Comparison of ENCODE assay signal across 8 cellular contexts in genomic region chr22:31951201-31952093, GRCh38. TPM values are rescaled to one million over a fixed set of nuclear protein-coding genes. Genes with fewer than 3 reads are reported as not detected.
DNase-seq lines count a peak whose midpoint lies in the region; ATAC-seq, FAIRE-seq and TF ChIP-seq lines count a peak whose summit lies in the region.

No MANE protein-coding gene starts in this region.

- H3K27ac ChIP-seq in adrenal gland (peak overlapping the region in 3 of 5 donors; percentile 45 to 68 (median 50)), HepG2 (ENCODE audit: extremely low read length, insufficient read depth, low read length) (no peak overlapping the region), thymus (ENCODE audit: low read depth) (peak overlapping the region; percentile 53), Karpas-422 (ENCODE audit: low read length) (no peak overlapping the region)

- no peaks in the 10 kb centered on the region for H3K27me3 ChIP-seq in adrenal gland
- no peaks in the 10 kb centered on the region for H3K27me3 ChIP-seq in HepG2 (ENCODE audit: control insufficient read depth in 1 of 2, insufficient read depth in 2 of 2, low read length in 2 of 2)
- no peaks in the 10 kb centered on the region for H3K27me3 ChIP-seq in thymus (ENCODE audit: control insufficient read depth, insufficient read depth)
- no peaks in the 10 kb centered on the region for H3K27me3 ChIP-seq in Karpas-422 (ENCODE audit: low read length)

- peak overlapping the region; percentile 51 for H3K4me3 Mint-ChIP-seq in activated T-cell treated with anti-CD3 and anti-CD28 coated beads, Interleukin-2, amount 50 U/mL, for 4 hours

- CTCF ChIA-PET in HepG2 (lab: Yijun Ruan, JAX; ENCODE audit: low intra/inter-chr PET ratio, low total read pairs) = no interaction called here

- 76 to 88% (median 83%) methylated on average over 8 of the region's 8 CpGs for WGBS in adrenal gland, 4 donors
- WGBS in HepG2 (ENCODE audit: low lambda C conversion rate) = 96% methylated on average over 8 of the region's 8 CpGs
- 70% methylated on average over 8 of the region's 8 CpGs for WGBS in thymus

- peak; percentile 69 to 88 for ATAC-seq in activated T-cell treated with anti-CD3 and anti-CD28 coated beads, Interleukin-2, amount 50 U/mL, for 4 hours
- peak; percentile 38 for ATAC-seq in HepG2
- ATAC-seq in HG03342 (IDR thresholded peaks at IDR 0.05; ENCODE audit: unreplicated experiment) = no peak
- no peak for ATAC-seq in HG03280 (IDR thresholded peaks at IDR 0.05; ENCODE audit: unreplicated experiment)

- TF ChIP-seq POLR2A in adrenal gland (IDR thresholded peaks at IDR 0.05) (no peak), HepG2 (IDR thresholded peaks at IDR 0.05; ENCODE audit: insufficient read depth in 1 of 2, low read depth in 2 of 2, low read length in 2 of 2) (no peak)

- peaks cover 24 to 52% of the 10 kb centered on the region in 2 donors for H3K4me1 ChIP-seq in adrenal gland (replicated peaks in 1 of 2)
- H3K4me1 ChIP-seq in HepG2 (ENCODE audit: insufficient read depth, low read length) = peaks cover 33% of the 10 kb centered on the region
- peaks cover 45% of the 10 kb centered on the region for H3K4me1 ChIP-seq in thymus (ENCODE audit: control insufficient read depth, insufficient read depth, low read length)
- peaks cover 7% of the 10 kb centered on the region for H3K4me1 ChIP-seq in Karpas-422 (ENCODE audit: low read length)

- intact Hi-C loops in adrenal gland (cut with DNase I) (no loop called here), HepG2 (cut with micrococcal nuclease; ENCODE audit: unreplicated experiment) (loop anchor here (1.0 kb wide), 1 partner anchor 198 kb away; no protein-coding TSS in a partner anchor)

- H3K4me2 ChIP-seq in HepG2 (ENCODE audit: low read depth, low read length) = no peak overlapping the region
- H3K4me2 ChIP-seq in Karpas-422 (ENCODE audit: low read depth, low read length, poor library complexity, severe bottlenecking) = no peak overlapping the region

- H2AFZ ChIP-seq in HepG2 (ENCODE audit: low read length) (no peak overlapping the region), Karpas-422 (ENCODE audit: low read length) (no peak overlapping the region)

- POLR2A ChIA-PET in HepG2 (lab: Yijun Ruan, JAX) = interaction anchor here (1.7 kb wide), 1 partner anchor 289 kb away, joined by 5 read pairs; the partner anchor contains the start of gene PISD

- no peak for TF ChIP-seq EP300 in HepG2 (IDR thresholded peaks at IDR 0.05; ENCODE audit: low read depth in 2 of 2, low read length in 2 of 2)
- no peak for TF ChIP-seq EP300 in HepG2 (CRISPR knock-in tag; IDR thresholded peaks at IDR 0.05; ENCODE audit: borderline replicate concordance)

- BruUV-seq in HepG2 (replicated peaks; lab: Mats Ljungman, UMichigan) = no TSS peak

- no peak overlapping the region for H3K4me3 ChIP-seq in adrenal gland
- H3K4me3 ChIP-seq in HepG2 (replicated peaks in 1 of 3; ENCODE audit: insufficient read depth in 1 of 3, low read depth in 2 of 3, low read length in 3 of 3) = no peak overlapping the region
- no peak overlapping the region for H3K4me3 ChIP-seq in thymus (ENCODE audit: low read length)
- no peak overlapping the region for H3K4me3 ChIP-seq in Karpas-422 (ENCODE audit: low read length)

- H3K27me3 Mint-ChIP-seq in activated T-cell treated with anti-CD3 and anti-CD28 coated beads, Interleukin-2, amount 50 U/mL, for 4 hours (ENCODE audit: low read depth) = no peaks in the 10 kb centered on the region

- H3K36me3 Mint-ChIP-seq in activated T-cell treated with anti-CD3 and anti-CD28 coated beads, Interleukin-2, amount 50 U/mL, for 4 hours (ENCODE audit: insufficient read depth) = peaks cover 14% of the 10 kb centered on the region

- TF ChIP-seq CTCF in adrenal gland (IDR thresholded peaks at IDR 0.05) = no peak
- no peak for TF ChIP-seq CTCF in HepG2 (CRISPR knock-in tag; IDR thresholded peaks at IDR 0.05)

- H3K9me3 ChIP-seq in adrenal gland (replicated peaks in 1 of 3) (no peaks in the 10 kb centered on the region), HepG2 (ENCODE audit: low read length) (no peaks in the 10 kb centered on the region), thymus (ENCODE audit: control insufficient read depth) (no peaks in the 10 kb centered on the region), Karpas-422 (ENCODE audit: low read length) (no peaks in the 10 kb centered on the region)

- no peak for DNase-seq in activated T-cell treated with anti-CD3 and anti-CD28 coated beads, Interleukin-2, amount 50 U/mL, for 4 hours
- DNase-seq in activated T-cell treated with anti-CD3 and anti-CD28 coated beads for 4 hours = no peak
- DNase-seq in adrenal gland = no peak
- no peak for DNase-seq in HepG2 (ENCODE audit: low spot score)
- no peak for DNase-seq in Karpas-422

- peaks cover 10% of the 10 kb centered on the region for H4K20me1 ChIP-seq in HepG2 (ENCODE audit: insufficient read depth, low read length)
- H4K20me1 ChIP-seq in Karpas-422 (ENCODE audit: insufficient read depth, low read depth, low read length) = peaks cover 57% of the 10 kb centered on the region

- H3K79me2 ChIP-seq in HepG2 (ENCODE audit: insufficient read depth, low read length) (peaks cover 70% of the 10 kb centered on the region), Karpas-422 (ENCODE audit: low read length) (peaks cover 83% of the 10 kb centered on the region)

- no peaks in the 10 kb centered on the region for H3K9me2 ChIP-seq in Karpas-422 (replicated peaks; ENCODE audit: insufficient read depth, low read length)

- H3K9me3 Mint-ChIP-seq in activated T-cell treated with anti-CD3 and anti-CD28 coated beads, Interleukin-2, amount 50 U/mL, for 4 hours = no peaks in the 10 kb centered on the region

- H3K9ac ChIP-seq in HepG2 (ENCODE audit: insufficient read depth, low read depth, low read length) (no peak overlapping the region), Karpas-422 (ENCODE audit: low read length) (no peak overlapping the region)

- FAIRE-seq in HepG2 (lab: Jason Lieb, UNC) = no peak

- H3K4me1 Mint-ChIP-seq in activated T-cell treated with anti-CD3 and anti-CD28 coated beads, Interleukin-2, amount 50 U/mL, for 4 hours (ENCODE audit: low read depth) = peaks cover 64% of the 10 kb centered on the region

- in situ Hi-C loops in HepG2 (cut with HindIII; ENCODE audit: extremely low pct_ligation_motif_present, low pct_unique_long_range_greater_than_20kb) = loop anchor here (25.0 kb wide), 1 partner anchor 389 kb away; no protein-coding TSS in a partner anchor

- no peak for TF ChIP-seq RAD21 in HepG2 (CRISPR knock-in tag; IDR thresholded peaks at IDR 0.05)

- H3K36me3 ChIP-seq in adrenal gland (replicated peaks in 1 of 2) = peaks cover 0 to 32% of the 10 kb centered on the region in 2 donors
- H3K36me3 ChIP-seq in HepG2 (replicated peaks in 1 of 2; ENCODE audit: control insufficient read depth in 1 of 2, insufficient read depth in 2 of 2, low read length in 2 of 2) = peaks cover 12 to 17% of the 10 kb centered on the region in 2 experiments
- peaks cover 18% of the 10 kb centered on the region for H3K36me3 ChIP-seq in thymus (ENCODE audit: control insufficient read depth, insufficient read depth)
- peaks cover 68% of the 10 kb centered on the region for H3K36me3 ChIP-seq in Karpas-422 (ENCODE audit: insufficient read depth, low read length)

TF ChIP-seq in HepG2, 621 proteins besides CTCF, POLR2A, EP300 and RAD21:
- TF ChIP-seq ZNF747 (CRISPR knock-in tag; IDR thresholded peaks at IDR 0.05; ENCODE audit: borderline replicate concordance) = no peak
- no peak for TF ChIP-seq ZNF766 (CRISPR knock-in tag; IDR thresholded peaks at IDR 0.05; ENCODE audit: borderline replicate concordance)
- TF ChIP-seq RBM22 (optimal IDR thresholded peaks at IDR 0.05; ENCODE audit: low read length) = peak; percentile 48
- TF ChIP-seq TAF1 (CRISPR knock-in tag; IDR thresholded peaks at IDR 0.05) = 0 out of 2 replicates have a peak, but pooled peaks have one; percentile 20

RNA-seq across cellular contexts. Expression of gene YWHAH, which starts 7.1 kb away (rescaled TPM):
- total RNA-seq in activated T-cell treated with anti-CD3 and anti-CD28 coated beads, Interleukin-2, amount 50 U/mL, for 4 hours = 10 to 100 TPM; 63.0 to 88.6 (median 78.1) TPM
- total RNA-seq in adrenal gland (100 to 1,000 TPM in 3 of 8 donors, 10 to 100 TPM in 5; 60.3 to 128 (median 85.1) TPM), HepG2 (2016; rRNA removed; fragmentation: Illumina TruSeq; extraction: Trizol) (92.7 and 112 TPM in 2 replicates)
- polyA plus RNA-seq in adrenal gland (100 to 1,000 TPM in 1 of 3 donors, 10 to 100 TPM in 2; 50.6 to 116 (median 53.5) TPM), HepG2 (2011; rRNA removed) (35.6 and 40.9 TPM in 2 replicates), thymus (115 TPM)
- 20.0 and 24.6 TPM in 2 replicates for total RNA-seq in HepG2 (2016; cell fraction: cytosol; rRNA removed; fragmentation: Illumina TruSeq; extraction: Trizol; ENCODE audit: low read depth)
- total RNA-seq in HepG2 (2016; cell fraction: insoluble cytoplasmic fraction; rRNA removed; fragmentation: Illumina TruSeq; extraction: Trizol) = 93.8 and 101 TPM in 2 replicates
- 56.3 and 62.2 TPM in 2 replicates for total RNA-seq in HepG2 (2016; cell fraction: membrane; rRNA removed; fragmentation: Illumina TruSeq; extraction: Trizol)
- 30.2 and 35.4 TPM in 2 replicates for total RNA-seq in HepG2 (2016; cell fraction: nucleus; rRNA removed; fragmentation: Illumina TruSeq; extraction: Trizol)
- 38.6 and 45.7 TPM in 2 replicates for polyA plus RNA-seq in HepG2 (2011; cell fraction: cytosol; rRNA removed)
- 17.5 and 20.3 TPM in 2 replicates for polyA plus RNA-seq in HepG2 (2011; cell fraction: nucleus; rRNA removed)
- 78.8 and 95.2 TPM in 2 replicates for polyA plus RNA-seq in HepG2 (2012)
- polyA plus RNA-seq in HepG2 (2016; cell fraction: cytosol; fragmentation: Illumina TruSeq; extraction: Trizol; ENCODE audit: low read depth) = 19.0 and 24.6 TPM in 2 replicates
- 117 and 129 TPM in 2 replicates for polyA plus RNA-seq in HepG2 (2016; cell fraction: insoluble cytoplasmic fraction; fragmentation: Illumina TruSeq; extraction: Trizol; ENCODE audit: low read depth)
- polyA plus RNA-seq in HepG2 (2016; cell fraction: membrane; fragmentation: Illumina TruSeq; extraction: Trizol; ENCODE audit: low read depth) = 43.9 and 52.9 TPM in 2 replicates
- polyA plus RNA-seq in HepG2 (2016; cell fraction: nucleus; fragmentation: Illumina TruSeq; extraction: Trizol; ENCODE audit: insufficient read depth, low read depth) = 57.2 and 66.4 TPM in 2 replicates
- 18.0 and 27.7 TPM in 2 replicates for polyA minus RNA-seq in HepG2 (2011; rRNA and poly(A)+ RNA removed; ENCODE audit: low replicate concordance)
- polyA minus RNA-seq in HepG2 (2011; cell fraction: cytosol; rRNA and poly(A)+ RNA removed) = 24.6 and 31.3 TPM in 2 replicates
- 12.7 and 18.4 TPM in 2 replicates for polyA minus RNA-seq in HepG2 (2011; cell fraction: nucleus; rRNA and poly(A)+ RNA removed)
- total RNA-seq in Karpas-422 (2014; rRNA removed; shearing (Covaris generic); ENCODE audit: low replicate concordance) = 38.5 and 51.7 TPM in 2 replicates

Comparison
In these comparisons a context has a peak if more than half of its experiments do, and no peak if none do; other contexts are left out.
1. ATAC-seq: peak in activated T-cell treated with anti-CD3 and anti-CD28 coated beads, Interleukin-2, amount 50 U/mL, for 4 hours (2 of 2) and HepG2 (single experiment); none in HG03342 (single experiment) and HG03280 (single experiment).
2. H3K27ac ChIP-seq: peak in adrenal gland (3 of 5) and thymus (single experiment); none in HepG2 (single experiment) and Karpas-422 (single experiment).